ENCODE assay signal across 8 cellular contexts in genomic region chr2:97992836-97993825, GRCh38. TPM values are rescaled to one million over a fixed set of nuclear protein-coding genes. Genes with fewer than 3 reads are reported as not detected.
DNase-seq lines count a peak whose midpoint lies in the region; ATAC-seq, FAIRE-seq and TF ChIP-seq lines count a peak whose summit lies in the region.

No MANE protein-coding gene starts in this region.

- no peak for DNase-seq in A549 (ENCODE audit: low read depth in 1 of 2, low spot score in 1 of 2)
- DNase-seq in GM12892 (ENCODE audit: insufficient read length), result no peak
- no peak for DNase-seq in activated CD8-positive, alpha-beta T cell treated with anti-CD3 and anti-CD28 coated beads for 36 hours
- peak; percentile 15 for DNase-seq in iris pigment epithelial cell (ENCODE audit: low read depth)
- DNase-seq in brain microvascular endothelial cell, result no peak
- DNase-seq in sigmoid colon, result no peak
- no peak for DNase-seq in NCI-H510A (lab: John Stamatoyannopoulos, UW)

- no peaks in the 10 kb centered on the region for H3K27me3 Mint-ChIP-seq in activated CD8-positive, alpha-beta T cell treated with anti-CD3 and anti-CD28 coated beads for 36 hours

- no peak for TF ChIP-seq CTCF in A549 (IDR thresholded peaks at IDR 0.05)
- TF ChIP-seq CTCF in activated CD8-positive, alpha-beta T cell treated with anti-CD3 and anti-CD28 coated beads for 36 hours (IDR thresholded peaks at IDR 0.05), result no peak
- no peak for TF ChIP-seq CTCF in brain microvascular endothelial cell (IDR thresholded peaks at IDR 0.05; ENCODE audit: low read depth, low read length, missing control alignments)
- no peak for TF ChIP-seq CTCF in sigmoid colon (IDR thresholded peaks at IDR 0.05)

- no peak overlapping the region for H3K27ac Mint-ChIP-seq in activated CD8-positive, alpha-beta T cell treated with anti-CD3 and anti-CD28 coated beads for 36 hours

- WGBS in A549 (ENCODE audit: missing lambda C conversion rate), result 92% methylated on average over 3 of the region's 3 CpGs
- 61 to 71% methylated on average over 3 of the region's 3 CpGs for WGBS in sigmoid colon, 2 donors

- peak overlapping the region; percentile 93 for H3K4me3 Mint-ChIP-seq in activated CD8-positive, alpha-beta T cell treated with anti-CD3 and anti-CD28 coated beads for 36 hours

- TF ChIP-seq RAD21 in A549 (conservative IDR thresholded peaks at IDR 0.05 in 1 of 2, IDR thresholded peaks at IDR 0.05 in 1 of 2), result no peak

- CTCF ChIA-PET in A549 (lab: Yijun Ruan, JAX), result no interaction called here
- CTCF ChIA-PET in activated CD8-positive, alpha-beta T cell treated with anti-CD3 and anti-CD28 coated beads for 36 hours (lab: Charles Lee), result no interaction called here

- H3K4me2 ChIP-seq in A549, result peak overlapping the region; percentile 86

- no peak for FAIRE-seq in A549 (lab: Jason Lieb, UNC)
- peak; percentile 60 for FAIRE-seq in GM12892 (lab: Jason Lieb, UNC)

- TF ChIP-seq EP300 in A549 (IDR thresholded peaks at IDR 0.05), result no peak
- TF ChIP-seq EP300 in sigmoid colon (IDR thresholded peaks at IDR 0.05), result no peak

- H3K4me3 ChIP-seq in A549 (no peak overlapping the region), brain microvascular endothelial cell (ENCODE audit: low read depth, low read length) (no peak overlapping the region), sigmoid colon (peak overlapping the region in 1 of 4 donors; percentile 96)

- no peak for ATAC-seq in A549
- no peak for ATAC-seq in activated CD8-positive, alpha-beta T cell treated with anti-CD3 and anti-CD28 coated beads for 36 hours
- no peak for ATAC-seq in HG02852 (IDR thresholded peaks at IDR 0.05; ENCODE audit: unreplicated experiment)

- in situ Hi-C loops in brain microvascular endothelial cell (cut with HindIII; ENCODE audit: low pct_ligation_motif_present, low sequenced_read_pairs), result no loop called here

- H3K36me3 ChIP-seq in brain microvascular endothelial cell (replicated peaks) (no peaks in the 10 kb centered on the region), sigmoid colon (no peaks in the 10 kb centered on the region)

- intact Hi-C loops in activated CD8-positive, alpha-beta T cell treated with anti-CD3 and anti-CD28 coated beads for 36 hours (cut with micrococcal nuclease), result loop anchor here (10.0 kb wide), 1 partner anchor 138 kb away; no protein-coding TSS in a partner anchor
- intact Hi-C loops in sigmoid colon (cut with DNase I), result loop anchor here (10.0 kb wide), 2 partner anchors 58 to 612 kb away; partner anchors contain the start of genes COA5 and UNC50

- H3K9me3 ChIP-seq in A549 (peaks cover 7% of the 10 kb centered on the region; the same call in 1 of the 3 replicates), sigmoid colon (peaks cover 0 to 2% (median 0%) of the 10 kb centered on the region in 4 donors)

- H3K9me3 Mint-ChIP-seq in activated CD8-positive, alpha-beta T cell treated with anti-CD3 and anti-CD28 coated beads for 36 hours, result peaks cover 6% of the 10 kb centered on the region

- TF ChIP-seq POLR2A in A549 (IDR thresholded peaks at IDR 0.05; ENCODE audit: low read length), result no peak
- no peak for TF ChIP-seq POLR2A in GM12892 (IDR thresholded peaks at IDR 0.05; ENCODE audit: low read depth, low read length)
- no peak for TF ChIP-seq POLR2A in sigmoid colon (IDR thresholded peaks at IDR 0.05)

- no peaks in the 10 kb centered on the region for H3K27me3 ChIP-seq in brain microvascular endothelial cell (replicated peaks)
- no peaks in the 10 kb centered on the region for H3K27me3 ChIP-seq in sigmoid colon

- peaks cover 22% of the 10 kb centered on the region; the same call in 2 of the 3 replicates for H3K4me1 ChIP-seq in A549
- H3K4me1 ChIP-seq in sigmoid colon, result peaks cover 0 to 39% (median 26%) of the 10 kb centered on the region in 4 donors

- H3K4me1 Mint-ChIP-seq in activated CD8-positive, alpha-beta T cell treated with anti-CD3 and anti-CD28 coated beads for 36 hours (ENCODE audit: low read depth), result peaks cover 49% of the 10 kb centered on the region

- peaks cover 4% of the 10 kb centered on the region for H3K36me3 Mint-ChIP-seq in activated CD8-positive, alpha-beta T cell treated with anti-CD3 and anti-CD28 coated beads for 36 hours (ENCODE audit: low read depth)

- POLR2A ChIA-PET in A549 (lab: Yijun Ruan, JAX), result no interaction called here
- POLR2A ChIA-PET in activated CD8-positive, alpha-beta T cell treated with anti-CD3 and anti-CD28 coated beads for 36 hours (lab: Charles Lee), result no interaction called here

- H3K27ac ChIP-seq in A549 (no peak overlapping the region), brain microvascular endothelial cell (no peak overlapping the region), sigmoid colon (no peak overlapping the region)

TF ChIP-seq in A549, 52 proteins besides CTCF, POLR2A, EP300 and RAD21:
- TF ChIP-seq CHD2 (IDR thresholded peaks at IDR 0.05; ENCODE audit: low read length, partially characterized antibody), result no peak
- TF ChIP-seq POLR2AphosphoS2 (conservative IDR thresholded peaks at IDR 0.05; ENCODE audit: low read length), result no peak
- no peak for TF ChIP-seq GATA3 (IDR thresholded peaks at IDR 0.05; ENCODE audit: borderline replicate concordance)
- TF ChIP-seq KDM1A (IDR thresholded peaks at IDR 0.05; ENCODE audit: low read depth), result no peak
- no peak for TF ChIP-seq TFCP2L1 (CRISPR knock-in tag; IDR thresholded peaks at IDR 0.05)
TF ChIP-seq in A549: peak in this region for 0.

RNA-seq across cellular contexts. Expression of gene TMEM131, which starts 2.6 kb away (rescaled TPM):
- polyA plus RNA-seq in A549 (2011; rRNA removed) (21.8 and 23.4 TPM in 2 replicates), A549 (2017; fragmentation: RNase III; extraction: RNeasy Plus Mini Kit Qiagen cat#74134 plus additional on column Dnase treatment) (14.5 to 15.7 TPM (median 15.7 TPM) in 3 replicates), sigmoid colon (10 to 100 TPM in 1 of 3 donors, 1 to 10 TPM in 2; 4.8 to 24.3 (median 6.0) TPM)
- polyA plus RNA-seq in A549 (2012; cell fraction: cytosol; rRNA removed), result 4.9 and 5.6 TPM in 2 replicates
- 16.3 and 21.7 TPM in 2 replicates for polyA plus RNA-seq in A549 (2012; cell fraction: nucleus; rRNA removed)
- 19.8 and 20.7 TPM in 2 replicates for polyA minus RNA-seq in A549 (2011; rRNA and poly(A)+ RNA removed)
- polyA plus RNA-seq in GM12892 (2012; ENCODE audit: missing spikeins), result 24.6 TPM
- 10 to 100 TPM; 24.2 to 27.4 TPM for total RNA-seq in activated CD8-positive, alpha-beta T cell treated with anti-CD3 and anti-CD28 coated beads for 36 hours
- total RNA-seq in sigmoid colon, result 10 to 100 TPM; 20.6 to 37.5 (median 30.5) TPM
